ENCODE assay signal across 8 cellular contexts in genomic region chr20:1802385-1803215, GRCh38.
A peak's percentile ranks its signal among the peaks of the same experiment; 100 is the strongest.
DNase-seq lines count a peak whose midpoint lies in the region; ATAC-seq and TF ChIP-seq lines count a peak whose summit lies in the region.

No MANE protein-coding gene starts in this region.

- in situ Hi-C loops in Panc1 (cut with HindIII; ENCODE audit: low pct_unique_long_range_greater_than_20kb, low sequenced_read_pairs), result no loop called here

- intact Hi-C loops in Caco-2 (cut with micrococcal nuclease; ENCODE audit: unreplicated experiment) (loop anchor here (1.0 to 5.0 kb wide), 4 partner anchors 53 to 155 kb away; no protein-coding TSS in a partner anchor), Panc1 (cut with micrococcal nuclease; ENCODE audit: unreplicated experiment) (no loop called here), body of pancreas (cut with DNase I) (no loop called here), sciatic nerve (cut with DNase I) (loop anchor here (5.0 kb wide), 1 partner anchor 90 kb away; no protein-coding TSS in a partner anchor)

- H3K4me1 ChIP-seq in Caco-2 (peaks cover 34% of the 10 kb centered on the region), Panc1 (ENCODE audit: control insufficient read depth, insufficient read depth, low read length) (no peaks in the 10 kb centered on the region), body of pancreas (peaks cover 24% of the 10 kb centered on the region), iPS-18a (ENCODE audit: control insufficient read depth, low read depth, low read length) (peaks cover 11% of the 10 kb centered on the region)

- no peaks in the 10 kb centered on the region for H3K27me3 Mint-ChIP-seq in Caco-2 (ENCODE audit: insufficient read depth, unreplicated experiment)

- H3K27ac Mint-ChIP-seq in Caco-2 (ENCODE audit: unreplicated experiment), result no peak overlapping the region

- no peak overlapping the region for H3K27ac ChIP-seq in Panc1 (ENCODE audit: low read length)
- peak overlapping the region in 3 of 4 donors; percentile 28 to 83 (median 55) for H3K27ac ChIP-seq in body of pancreas
- H3K27ac ChIP-seq in iPS-18a (ENCODE audit: low read length), result no peak overlapping the region

- H3K4me3 ChIP-seq in Caco-2 (ENCODE audit: low read depth, low read length) (peak overlapping the region; percentile 64), Panc1 (ENCODE audit: low read depth in 2 of 2, low read length in 2 of 2) (peak overlapping the region in 1 of 2 experiments; percentile 11; a peak in 3 of 4 replicates), body of pancreas (no peak overlapping the region), iPS-18a (ENCODE audit: low read length) (peak overlapping the region; percentile 56)

- CTCF ChIA-PET in Caco-2 (lab: Charles Lee), result interaction anchor here (0.6 to 2.8 kb wide), 8 partner anchors 9 to 291 kb away, joined by 3 to 17 read pairs (median 4); no protein-coding TSS in a partner anchor
- CTCF ChIA-PET in Panc1 (lab: Charles Lee), result interaction anchor here (0.6 to 0.9 kb wide), 2 partner anchors 9 to 122 kb away, joined by 3 read pairs; no protein-coding TSS in a partner anchor

- H3K4me3 Mint-ChIP-seq in Caco-2 (ENCODE audit: unreplicated experiment), result peak overlapping the region; percentile 74

- WGBS in body of pancreas, 2 donors, result 2 to 3% methylated on average over 37 to 42 of the region's 42 CpGs

- H3K36me3 ChIP-seq in Caco-2 (ENCODE audit: control insufficient read depth, insufficient read depth, low read length) (no peaks in the 10 kb centered on the region), Panc1 (ENCODE audit: control insufficient read depth, insufficient read depth, low read length) (no peaks in the 10 kb centered on the region), body of pancreas (replicated peaks in 1 of 2; ENCODE audit: insufficient read depth in 1 of 2, low read depth in 2 of 2) (no peaks in the 10 kb centered on the region), iPS-18a (ENCODE audit: control insufficient read depth, low read depth, low read length) (no peaks in the 10 kb centered on the region)

- peak; percentile 78 to 94 for TF ChIP-seq CTCF in Caco-2 (IDR thresholded peaks at IDR 0.05; ENCODE audit: insufficient read depth in 1 of 2, low read depth in 1 of 2, low read length in 1 of 2, severe bottlenecking in 1 of 2, unreplicated experiment in 1 of 2)
- peak; percentile 78 for TF ChIP-seq CTCF in Panc1 (IDR thresholded peaks at IDR 0.05)
- TF ChIP-seq CTCF in body of pancreas (IDR thresholded peaks at IDR 0.05), result peak; percentile 10 to 58 (median 39)

- H3K9ac ChIP-seq in iPS-18a (ENCODE audit: low read length), result peak overlapping the region; percentile 60

- peaks cover 31% of the 10 kb centered on the region for H3K4me1 Mint-ChIP-seq in Caco-2 (ENCODE audit: low read depth, unreplicated experiment)

- no TSS peak for BruUV-seq in Caco-2 (replicated peaks; lab: Mats Ljungman, UMichigan)
- no TSS peak for BruUV-seq in Panc1 (replicated peaks; lab: Mats Ljungman, UMichigan)

- POLR2A ChIA-PET in Caco-2 (lab: Charles Lee) (no interaction called here), Panc1 (lab: Charles Lee) (interaction anchor here (0.5 kb wide), 1 partner anchor 13 kb away, joined by 3 read pairs; no protein-coding TSS in a partner anchor)

- peak; percentile 79 to 80 for DNase-seq in Caco-2
- DNase-seq in Panc1 (ENCODE audit: low read depth, low spot score), result no peak
- peak; percentile 26 to 59 (median 48) for DNase-seq in body of pancreas
- DNase-seq in sciatic nerve (ENCODE audit: low spot score), result peak; percentile 83

- ATAC-seq in HG02759 (IDR thresholded peaks at IDR 0.05; ENCODE audit: unreplicated experiment) (peak; percentile 69), Panc1 (peak; percentile 84), body of pancreas (peak; percentile 66), sciatic nerve (peak; percentile 88), GM19455 (IDR thresholded peaks at IDR 0.05; ENCODE audit: unreplicated experiment) (no peak), GM19395 (IDR thresholded peaks at IDR 0.05; ENCODE audit: unreplicated experiment) (no peak)

- H3K9me3 ChIP-seq in Caco-2 (no peaks in the 10 kb centered on the region), Panc1 (ENCODE audit: control insufficient read depth, insufficient read depth, low read depth, low read length) (no peaks in the 10 kb centered on the region), body of pancreas (no peaks in the 10 kb centered on the region), iPS-18a (ENCODE audit: control insufficient read depth, low read depth, low read length) (no peaks in the 10 kb centered on the region)

- peak in 1 of 3 donors; percentile 8 for TF ChIP-seq POLR2A in body of pancreas (IDR thresholded peaks at IDR 0.05)

- no peaks in the 10 kb centered on the region for H3K36me3 Mint-ChIP-seq in Caco-2 (ENCODE audit: insufficient read depth, unreplicated experiment)

- no peaks in the 10 kb centered on the region for H3K9me3 Mint-ChIP-seq in Caco-2 (ENCODE audit: unreplicated experiment)

- H3K27me3 ChIP-seq in Caco-2 (replicated peaks; ENCODE audit: control insufficient read depth, insufficient read depth, low read length), result no peaks in the 10 kb centered on the region
- peaks cover 3% of the 10 kb centered on the region for H3K27me3 ChIP-seq in Panc1 (ENCODE audit: control insufficient read depth, insufficient read depth, low read length)
- H3K27me3 ChIP-seq in body of pancreas, result no peaks in the 10 kb centered on the region
- H3K27me3 ChIP-seq in iPS-18a (ENCODE audit: control insufficient read depth, insufficient read depth, low read length), result peaks cover 33% of the 10 kb centered on the region

Comparison
In these comparisons a context has a peak if more than half of its experiments do, and no peak if none do; other contexts are left out.
1. H3K4me3 ChIP-seq: peak in Caco-2 (single experiment) and iPS-18a (single experiment); none in body of pancreas (0 of 2).
2. ATAC-seq: peak in HG02759 (single experiment), Panc1 (single experiment), body of pancreas (single experiment) and sciatic nerve (single experiment); none in GM19455 (single experiment) and GM19395 (single experiment).
3. H3K27ac ChIP-seq: peak in body of pancreas (3 of 4); none in Panc1 (single experiment) and iPS-18a (single experiment).
4. intact Hi-C loops: an anchor here in Caco-2 (1.0 to 5.0 kb wide) and sciatic nerve (5.0 kb wide); none called in Panc1 and body of pancreas.
5. Peak in every context shown above with its lines, with median percentiles within 50 percentile points of each other: CTCF ChIP-seq.